Comparison of ENCODE assay signal across 23 cellular contexts in genomic region chr3:192169332-192169915, GRCh38.
DNase-seq lines count a peak whose midpoint lies in the region; ATAC-seq and TF ChIP-seq lines count a peak whose summit lies in the region.
"Had no signal": no experiment of that assay in that cellular context is flagged by ENCODE, and none has a peak within 500 bp of the region (broad histone marks: within the 10 kb centered on the region; RNA-seq: fewer than 3 reads in every experiment).

No MANE protein-coding gene starts in this region.

- no peaks in the 10 kb centered on the region for H3K27me3 ChIP-seq in Karpas-422 (ENCODE audit: low read length)
- H3K27me3 ChIP-seq: left lung, tibial artery had no signal

- H3K27ac ChIP-seq in SK-N-MC (no peak overlapping the region), Karpas-422 (ENCODE audit: low read length) (no peak overlapping the region)
- H3K27ac ChIP-seq: left lung, PC-9, tibial artery had no signal

- H3K4me1 ChIP-seq in Karpas-422 (ENCODE audit: low read length), result no peaks in the 10 kb centered on the region
- H3K4me1 ChIP-seq: left lung, tibial artery had no signal

- H3K9me2 ChIP-seq in Karpas-422 (replicated peaks; ENCODE audit: insufficient read depth, low read length), result no peaks in the 10 kb centered on the region
- H3K9me2 ChIP-seq: SK-N-SH had no signal

- DNase-seq in HK-2 (ENCODE audit: unreplicated experiment), result peak; percentile 6
- DNase-seq in SK-N-MC (ENCODE audit: low read depth, low spot score), result peak; percentile 20
- peak; percentile 65 for DNase-seq in fibroblast of mammary gland (ENCODE audit: low read depth)
- peak; percentile 14 for DNase-seq in skeletal muscle cell (ENCODE audit: low read depth)
- DNase-seq in hepatic stellate cell (ENCODE audit: low spot score), result no peak
- DNase-seq in Karpas-422, result no peak
- DNase-seq: activated B cell treated with CpG ODN at 0.5 μM for 24 hours; activated CD4-positive, alpha-beta memory T cell treated with anti-CD3 and anti-CD28 coated beads for 36 hours; activated effector memory CD4-positive, alpha-beta T cell treated with anti-CD3 and anti-CD28 coated beads, Interleukin-2, amount 50 U/mL, for 16 hours; CD8-positive, alpha-beta memory T cell; DMS79 treated with DMSO at 0.1 percent for 48 hours; glutamatergic neuron; left lung; NCI-H1417 treated with DMSO at 0.1 percent for 48 hours; NCI-H526 treated with DMSO at 0.1 percent for 48 hours; nephron progenitor cell; PC-9; posterior cingulate gyrus; SK-N-SH; stimulated activated naive CD4-positive, alpha-beta T cell; tibial artery had no signal

- H3K4me2 ChIP-seq in Karpas-422 (ENCODE audit: low read depth, low read length, poor library complexity, severe bottlenecking), result no peak overlapping the region
- H3K4me2 ChIP-seq: PC-9, SK-N-SH had no signal

- H3K9me3 ChIP-seq in SK-N-MC (ENCODE audit: low read depth, low read length) (no peaks in the 10 kb centered on the region), Karpas-422 (ENCODE audit: low read length) (no peaks in the 10 kb centered on the region)
- H3K9me3 ChIP-seq: left lung, SK-N-SH, tibial artery had no signal

- no peak for ATAC-seq in HG03460 (IDR thresholded peaks at IDR 0.05; ENCODE audit: unreplicated experiment)
- ATAC-seq: esophagus mucosa, left lung had no signal

- no peaks in the 10 kb centered on the region for H3K79me2 ChIP-seq in Karpas-422 (ENCODE audit: low read length)

- no peak for TF ChIP-seq CTCF in fibroblast of mammary gland (conservative IDR thresholded peaks at IDR 0.05; ENCODE audit: control insufficient read depth, insufficient read depth, low read depth, low read length)

- H4K20me1 ChIP-seq in Karpas-422 (ENCODE audit: insufficient read depth, low read depth, low read length), result no peaks in the 10 kb centered on the region

- no peaks in the 10 kb centered on the region for H3K36me3 ChIP-seq in SK-N-MC (ENCODE audit: insufficient read depth, low read length)
- H3K36me3 ChIP-seq in Karpas-422 (ENCODE audit: insufficient read depth, low read length), result no peaks in the 10 kb centered on the region
- H3K36me3 ChIP-seq: left lung, tibial artery had no signal

- H3K4me3 ChIP-seq in SK-N-MC, result no peak overlapping the region
- H3K4me3 ChIP-seq in fibroblast of mammary gland (ENCODE audit: control insufficient read depth, low read depth, low read length), result no peak overlapping the region
- no peak overlapping the region for H3K4me3 ChIP-seq in skeletal muscle cell (ENCODE audit: low read depth, low read length)
- no peak overlapping the region for H3K4me3 ChIP-seq in Karpas-422 (ENCODE audit: low read length)
- H3K4me3 ChIP-seq: left lung, PC-9, tibial artery had no signal

- no peak overlapping the region for H2AFZ ChIP-seq in Karpas-422 (ENCODE audit: low read length)
- H2AFZ ChIP-seq: PC-9 had no signal

- H3K9ac ChIP-seq in SK-N-MC (ENCODE audit: insufficient read length) (no peak overlapping the region), Karpas-422 (ENCODE audit: low read length) (no peak overlapping the region)
- H3K9ac ChIP-seq: SK-N-SH had no signal

Comparison
In these comparisons a context has a peak if more than half of its experiments do, and no peak if none do; other contexts are left out.
1. DNase-seq: peak in HK-2 (single experiment), SK-N-MC (single experiment), fibroblast of mammary gland (single experiment) and skeletal muscle cell (single experiment); none in hepatic stellate cell (single experiment) and Karpas-422 (single experiment).